In genomic region chr6:150865406-150866146, GRCh38 we compare ENCODE assay signal across 8 cellular contexts. TPM values are rescaled to one million over a fixed set of nuclear protein-coding genes. Genes with fewer than 3 reads are reported as not detected.
DNase-seq lines count a peak whose midpoint lies in the region; ATAC-seq and TF ChIP-seq lines count a peak whose summit lies in the region.

MTHFD1L (plus strand) TSS chr6:150865702; CDS start chr6:150865823, 121 bp downstream.

- H3K9me3 ChIP-seq in HUES48 (ENCODE audit: control insufficient read depth, insufficient read depth, low read length) (no peaks in the 10 kb centered on the region), SJSA1 (replicated peaks) (no peaks in the 10 kb centered on the region), gastroesophageal sphincter (no peaks in the 10 kb centered on the region), suprapubic skin (no peaks in the 10 kb centered on the region)

- H3K4me1 ChIP-seq in HUES48 (ENCODE audit: control insufficient read depth, insufficient read depth, low read length) = peaks cover 6% of the 10 kb centered on the region; the same call in 1 of the 2 replicates
- H3K4me1 ChIP-seq in SJSA1 (replicated peaks) = peaks cover 16% of the 10 kb centered on the region
- H3K4me1 ChIP-seq in gastroesophageal sphincter = peaks cover 0 to 22% (median 4%) of the 10 kb centered on the region in 3 donors
- peaks cover 17% of the 10 kb centered on the region for H3K4me1 ChIP-seq in suprapubic skin

- TF ChIP-seq POLR2A in gastroesophageal sphincter (IDR thresholded peaks at IDR 0.05) = peak in 1 of 2 donors; percentile 18
- no peak for TF ChIP-seq POLR2A in suprapubic skin (IDR thresholded peaks at IDR 0.05)

- WGBS in gastroesophageal sphincter (ENCODE audit: low coverage in 1 of 2), 2 donors = no CpG with 5 or more reads among the region's 82 CpGs
- 6% methylated on average over 3 of the region's 82 CpGs for WGBS in suprapubic skin

- H3K27me3 ChIP-seq in HUES48 (ENCODE audit: control insufficient read depth, insufficient read depth, low read length) (no peaks in the 10 kb centered on the region), SJSA1 (replicated peaks) (no peaks in the 10 kb centered on the region), gastroesophageal sphincter (no peaks in the 10 kb centered on the region), suprapubic skin (no peaks in the 10 kb centered on the region)

- H3K36me3 ChIP-seq in HUES48 (ENCODE audit: control insufficient read depth, insufficient read depth, low read length) = peaks cover 5% of the 10 kb centered on the region; the same call in 1 of the 2 replicates
- H3K36me3 ChIP-seq in SJSA1 = peaks cover 24% of the 10 kb centered on the region
- no peaks in the 10 kb centered on the region for H3K36me3 ChIP-seq in gastroesophageal sphincter
- H3K36me3 ChIP-seq in suprapubic skin = no peaks in the 10 kb centered on the region

- TF ChIP-seq CTCF in gastroesophageal sphincter (IDR thresholded peaks at IDR 0.05) = peak in 3 of 4 experiments; percentile 54 to 76 (median 64)
- peak in 1 of 2 donors; percentile 67 for TF ChIP-seq CTCF in suprapubic skin (IDR thresholded peaks at IDR 0.05)

- peak; percentile 70 for ATAC-seq in GM21390 (IDR thresholded peaks at IDR 0.05; ENCODE audit: unreplicated experiment)
- peak; percentile 82 for ATAC-seq in gastroesophageal sphincter

- DNase-seq in DMS79 (lab: John Stamatoyannopoulos, UW) = peak; percentile 29
- DNase-seq in SJSA1 (ENCODE audit: low read depth in 1 of 2, low spot score in 2 of 2) = peak; percentile 87 to 90
- DNase-seq in activated naive CD4-positive, alpha-beta T cell treated with Interleukin-2 at 50 U/mL for 16 hours = peak; percentile 79
- DNase-seq in nucleus accumbens (lab: John Stamatoyannopoulos, UW) = peak in 48 of 56 donors; percentile 5 to 71 (median 47)
- peak in 1 of 2 donors; percentile 79 for DNase-seq in suprapubic skin (ENCODE audit: low spot score in 2 of 2)

- H3K27ac ChIP-seq in HUES48 (ENCODE audit: low read depth, low read length) = peak within 1 kb of the TSS; percentile 95
- H3K27ac ChIP-seq in SJSA1 = peak within 1 kb of the TSS; percentile 95
- peak within 1 kb of the TSS in 3 of 4 donors; percentile 83 to 93 (median 85) for H3K27ac ChIP-seq in gastroesophageal sphincter
- peak within 1 kb of the TSS; percentile 85 for H3K27ac ChIP-seq in suprapubic skin

- peak within 1 kb of the TSS; percentile 92 for H3K9ac ChIP-seq in HUES48 (ENCODE audit: low read depth, low read length)

- no peak for TF ChIP-seq EP300 in gastroesophageal sphincter (IDR thresholded peaks at IDR 0.05)
- no peak for TF ChIP-seq EP300 in suprapubic skin (IDR thresholded peaks at IDR 0.05)

- peak within 1 kb of the TSS; percentile 91 for H3K4me3 ChIP-seq in HUES48 (ENCODE audit: low read depth, low read length)
- peak within 1 kb of the TSS; percentile 95 for H3K4me3 ChIP-seq in SJSA1
- H3K4me3 ChIP-seq in gastroesophageal sphincter = peak within 1 kb of the TSS; percentile 41 to 74
- peak within 1 kb of the TSS; percentile 68 for H3K4me3 ChIP-seq in suprapubic skin

RNA-seq across cellular contexts. Expression of gene MTHFD1L, which starts in this region (rescaled TPM):
- 24.8 and 25.4 TPM in 2 replicates for total RNA-seq in SJSA1 (2014; rRNA removed; shearing (Covaris generic))
- total RNA-seq in gastroesophageal sphincter (10 to 100 TPM in 1 of 4 donors, 1 to 10 TPM in 3; 1.2 to 10.8 (median 4.0) TPM), suprapubic skin (1 to 10 TPM; 3.0 to 9.4 (median 5.2) TPM)
